In the genomic region with DNA sequence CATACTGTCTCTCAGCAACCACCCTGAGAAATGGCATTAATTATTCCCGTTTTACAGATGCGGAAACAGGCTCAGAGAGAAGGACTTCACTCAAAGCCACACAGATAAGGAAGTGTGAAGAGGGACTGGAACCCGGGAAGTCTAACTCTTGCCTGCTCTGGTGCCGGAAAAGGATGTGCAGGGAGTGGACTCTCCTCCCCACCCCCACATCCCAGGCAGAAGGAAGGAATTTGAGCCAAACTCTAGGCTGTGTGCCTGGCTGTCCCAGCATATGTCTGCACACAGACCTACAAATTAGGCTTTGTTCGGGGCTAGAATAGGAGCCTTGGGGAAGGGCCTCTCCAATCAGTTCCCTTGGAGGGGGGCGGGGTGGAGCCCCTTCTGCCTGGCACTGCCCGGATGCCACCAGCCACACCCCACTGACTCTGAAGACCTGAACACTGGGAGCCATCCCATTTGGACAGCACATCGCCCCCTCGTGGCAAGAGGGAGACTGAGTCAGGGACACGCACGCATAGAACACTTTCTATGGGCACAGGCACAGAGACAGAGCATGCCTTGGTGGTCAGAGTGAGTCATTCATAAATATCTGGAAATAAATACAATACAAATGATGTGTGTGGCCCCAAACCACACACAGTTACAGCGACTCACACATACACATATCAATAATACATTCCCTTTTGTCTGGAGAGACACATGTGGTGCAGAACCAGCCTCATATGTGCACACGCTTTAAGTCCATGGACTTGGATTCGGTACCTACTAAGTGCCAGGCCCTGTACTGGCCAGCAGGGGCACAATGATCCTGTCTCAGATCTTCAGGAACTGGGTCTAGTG, we compare ENCODE assay signal across 1 cellular context.
TF ChIP-seq lines count a peak whose summit lies in the region.

No MANE protein-coding gene starts in this region.

TF ChIP-seq in HepG2, 621 proteins besides CTCF, POLR2A, EP300 and RAD21 (continued from another document and continues in another):
- TF ChIP-seq, protein P1, sequence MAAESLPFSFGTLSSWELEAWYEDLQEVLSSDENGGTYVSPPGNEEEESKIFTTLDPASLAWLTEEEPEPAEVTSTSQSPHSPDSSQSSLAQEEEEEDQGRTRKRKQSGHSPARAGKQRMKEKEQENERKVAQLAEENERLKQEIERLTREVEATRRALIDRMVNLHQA (CRISPR knock-in tag; IDR thresholded peaks at IDR 0.05) = no peak
- TF ChIP-seq AKAP8 (CRISPR knock-in tag; IDR thresholded peaks at IDR 0.05) = no peak
- no peak for TF ChIP-seq RXRA (CRISPR knock-in tag; IDR thresholded peaks at IDR 0.05)
- TF ChIP-seq ZNF749 (CRISPR knock-in tag; IDR thresholded peaks at IDR 0.05; ENCODE audit: borderline replicate concordance) = no peak
- TF ChIP-seq, protein P2, sequence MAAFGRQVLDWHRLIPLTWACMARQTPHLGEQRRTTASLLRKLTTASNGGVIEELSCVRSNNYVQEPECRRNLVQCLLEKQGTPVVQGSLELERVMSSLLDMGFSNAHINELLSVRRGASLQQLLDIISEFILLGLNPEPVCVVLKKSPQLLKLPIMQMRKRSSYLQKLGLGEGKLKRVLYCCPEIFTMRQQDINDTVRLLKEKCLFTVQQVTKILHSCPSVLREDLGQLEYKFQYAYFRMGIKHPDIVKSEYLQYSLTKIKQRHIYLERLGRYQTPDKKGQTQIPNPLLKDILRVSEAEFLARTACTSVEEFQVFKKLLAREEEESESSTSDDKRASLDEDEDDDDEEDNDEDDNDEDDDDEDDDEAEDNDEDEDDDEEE (CRISPR knock-in tag; IDR thresholded peaks at IDR 0.05) = peak; percentile 71; the same call in 1 of the 2 replicates
- TF ChIP-seq ZNF781 (CRISPR knock-in tag; IDR thresholded peaks at IDR 0.05; ENCODE audit: borderline replicate concordance, not compliant biosample characterization) = no peak
- TF ChIP-seq PHB2 (IDR thresholded peaks at IDR 0.05; ENCODE audit: partially characterized antibody) = no peak
- no peak for TF ChIP-seq ZNF816 (CRISPR knock-in tag; IDR thresholded peaks at IDR 0.05; ENCODE audit: borderline replicate concordance)
- peak; percentile 53; the same call in 1 of the 2 replicates for TF ChIP-seq ZNF331 (CRISPR knock-in tag; IDR thresholded peaks at IDR 0.05)
- no peak for TF ChIP-seq ATAD3A (CRISPR knock-in tag; IDR thresholded peaks at IDR 0.05)
- no peak for TF ChIP-seq SP2 (CRISPR knock-in tag; IDR thresholded peaks at IDR 0.05)
- TF ChIP-seq, protein P3, sequence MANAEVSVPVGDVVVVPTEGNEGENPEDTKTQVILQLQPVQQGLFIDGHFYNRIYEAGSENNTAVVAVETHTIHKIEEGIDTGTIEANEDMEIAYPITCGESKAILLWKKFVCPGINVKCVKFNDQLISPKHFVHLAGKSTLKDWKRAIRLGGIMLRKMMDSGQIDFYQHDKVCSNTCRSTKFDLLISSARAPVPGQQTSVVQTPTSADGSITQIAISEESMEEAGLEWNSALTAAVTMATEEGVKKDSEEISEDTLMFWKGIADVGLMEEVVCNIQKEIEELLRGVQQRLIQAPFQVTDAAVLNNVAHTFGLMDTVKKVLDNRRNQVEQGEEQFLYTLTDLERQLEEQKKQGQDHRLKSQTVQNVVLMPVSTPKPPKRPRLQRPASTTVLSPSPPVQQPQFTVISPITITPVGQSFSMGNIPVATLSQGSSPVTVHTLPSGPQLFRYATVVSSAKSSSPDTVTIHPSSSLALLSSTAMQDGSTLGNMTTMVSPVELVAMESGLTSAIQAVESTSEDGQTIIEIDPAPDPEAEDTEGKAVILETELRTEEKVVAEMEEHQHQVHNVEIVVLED (CRISPR knock-in tag; IDR thresholded peaks at IDR 0.05; ENCODE audit: borderline replicate concordance) = no peak
- peak; percentile 78 for TF ChIP-seq ZNF792 (CRISPR knock-in tag; IDR thresholded peaks at IDR 0.05)
- TF ChIP-seq ZNF720 (CRISPR knock-in tag; IDR thresholded peaks at IDR 0.05) = 0 out of 2 replicates have a peak, but pooled peaks have one; percentile 7
- TF ChIP-seq ZNF543 (CRISPR knock-in tag; IDR thresholded peaks at IDR 0.05) = peak; percentile 52; the same call in 1 of the 2 replicates
- TF ChIP-seq, protein P4, sequence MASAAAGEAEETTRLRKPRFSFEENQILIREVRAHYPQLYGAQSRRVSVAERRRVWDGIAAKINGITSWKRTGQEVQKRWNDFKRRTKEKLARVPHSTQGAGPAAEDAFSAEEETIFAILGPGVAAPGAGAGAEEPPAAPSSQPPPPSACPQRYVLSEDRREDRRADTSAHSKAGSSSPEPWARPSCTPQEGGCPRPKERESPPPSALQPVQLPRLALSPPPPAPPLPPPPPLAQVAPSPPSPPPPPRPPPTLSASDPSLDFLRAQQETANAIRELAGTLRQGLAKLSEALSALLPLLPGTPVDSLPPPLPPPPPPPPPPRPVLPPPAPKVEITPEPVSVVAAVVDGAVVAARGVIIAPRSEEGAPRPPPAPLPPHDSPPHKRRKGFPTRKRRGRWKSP (CRISPR knock-in tag; IDR thresholded peaks at IDR 0.05) = 0 out of 2 replicates have a peak, but pooled peaks have one; percentile 16
- peak; percentile 32; the same call in 1 of the 2 replicates for TF ChIP-seq ZNF589 (CRISPR knock-in tag; conservative IDR thresholded peaks at IDR 0.05)
- TF ChIP-seq, protein P5, sequence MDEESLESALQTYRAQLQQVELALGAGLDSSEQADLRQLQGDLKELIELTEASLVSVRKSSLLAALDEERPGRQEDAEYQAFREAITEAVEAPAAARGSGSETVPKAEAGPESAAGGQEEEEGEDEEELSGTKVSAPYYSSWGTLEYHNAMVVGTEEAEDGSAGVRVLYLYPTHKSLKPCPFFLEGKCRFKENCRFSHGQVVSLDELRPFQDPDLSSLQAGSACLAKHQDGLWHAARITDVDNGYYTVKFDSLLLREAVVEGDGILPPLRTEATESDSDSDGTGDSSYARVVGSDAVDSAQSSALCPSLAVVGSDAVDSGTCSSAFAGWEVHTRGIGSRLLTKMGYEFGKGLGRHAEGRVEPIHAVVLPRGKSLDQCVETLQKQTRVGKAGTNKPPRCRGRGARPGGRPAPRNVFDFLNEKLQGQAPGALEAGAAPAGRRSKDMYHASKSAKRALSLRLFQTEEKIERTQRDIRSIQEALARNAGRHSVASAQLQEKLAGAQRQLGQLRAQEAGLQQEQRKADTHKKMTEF (CRISPR knock-in tag; IDR thresholded peaks at IDR 0.05) = peak; percentile 40; the same call in 1 of the 2 replicates
- peak; percentile 79 for TF ChIP-seq SAP130 (CRISPR knock-in tag; IDR thresholded peaks at IDR 0.05; ENCODE audit: low read depth)
- TF ChIP-seq ZNF382 (CRISPR knock-in tag; IDR thresholded peaks at IDR 0.05; ENCODE audit: borderline replicate concordance) = no peak
- no peak for TF ChIP-seq GLI4 (CRISPR knock-in tag; IDR thresholded peaks at IDR 0.05; ENCODE audit: borderline replicate concordance)
- TF ChIP-seq MTF1 (CRISPR knock-in tag; IDR thresholded peaks at IDR 0.05) = no peak
- TF ChIP-seq ZNF672 (CRISPR knock-in tag; IDR thresholded peaks at IDR 0.05) = no peak
- TF ChIP-seq, protein P6, sequence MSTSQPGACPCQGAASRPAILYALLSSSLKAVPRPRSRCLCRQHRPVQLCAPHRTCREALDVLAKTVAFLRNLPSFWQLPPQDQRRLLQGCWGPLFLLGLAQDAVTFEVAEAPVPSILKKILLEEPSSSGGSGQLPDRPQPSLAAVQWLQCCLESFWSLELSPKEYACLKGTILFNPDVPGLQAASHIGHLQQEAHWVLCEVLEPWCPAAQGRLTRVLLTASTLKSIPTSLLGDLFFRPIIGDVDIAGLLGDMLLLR (CRISPR knock-in tag; IDR thresholded peaks at IDR 0.05) = no peak
- TF ChIP-seq, protein P7, sequence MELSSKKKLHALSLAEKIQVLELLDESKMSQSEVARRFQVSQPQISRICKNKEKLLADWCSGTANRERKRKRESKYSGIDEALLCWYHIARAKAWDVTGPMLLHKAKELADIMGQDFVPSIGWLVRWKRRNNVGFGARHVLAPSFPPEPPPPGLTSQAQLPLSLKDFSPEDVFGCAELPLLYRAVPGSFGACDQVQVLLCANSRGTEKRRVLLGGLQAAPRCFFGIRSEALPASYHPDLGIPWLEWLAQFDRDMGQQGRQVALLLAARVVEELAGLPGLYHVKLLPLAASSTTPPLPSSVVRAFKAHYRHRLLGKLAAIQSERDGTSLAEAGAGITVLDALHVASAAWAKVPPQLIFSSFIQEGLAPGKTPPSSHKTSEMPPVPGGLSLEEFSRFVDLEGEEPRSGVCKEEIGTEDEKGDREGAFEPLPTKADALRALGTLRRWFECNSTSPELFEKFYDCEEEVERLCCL (CRISPR knock-in tag; IDR thresholded peaks at IDR 0.05; ENCODE audit: borderline replicate concordance) = no peak
- TF ChIP-seq, protein P8, sequence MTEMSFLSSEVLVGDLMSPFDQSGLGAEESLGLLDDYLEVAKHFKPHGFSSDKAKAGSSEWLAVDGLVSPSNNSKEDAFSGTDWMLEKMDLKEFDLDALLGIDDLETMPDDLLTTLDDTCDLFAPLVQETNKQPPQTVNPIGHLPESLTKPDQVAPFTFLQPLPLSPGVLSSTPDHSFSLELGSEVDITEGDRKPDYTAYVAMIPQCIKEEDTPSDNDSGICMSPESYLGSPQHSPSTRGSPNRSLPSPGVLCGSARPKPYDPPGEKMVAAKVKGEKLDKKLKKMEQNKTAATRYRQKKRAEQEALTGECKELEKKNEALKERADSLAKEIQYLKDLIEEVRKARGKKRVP (CRISPR knock-in tag; IDR thresholded peaks at IDR 0.05) = no peak
- TF ChIP-seq GATAD2A (CRISPR knock-in tag; IDR thresholded peaks at IDR 0.05) = peak; percentile 31; the same call in 1 of the 2 replicates
- no peak for TF ChIP-seq ATF7-NPFF (CRISPR knock-in tag; IDR thresholded peaks at IDR 0.05; ENCODE audit: low read depth)
- peak; percentile 9 for TF ChIP-seq TEAD3 (CRISPR knock-in tag; optimal IDR thresholded peaks at IDR 0.05; ENCODE audit: borderline replicate concordance)
- no peak for TF ChIP-seq ZNF468 (CRISPR knock-in tag; IDR thresholded peaks at IDR 0.05)
- TF ChIP-seq, protein P9, sequence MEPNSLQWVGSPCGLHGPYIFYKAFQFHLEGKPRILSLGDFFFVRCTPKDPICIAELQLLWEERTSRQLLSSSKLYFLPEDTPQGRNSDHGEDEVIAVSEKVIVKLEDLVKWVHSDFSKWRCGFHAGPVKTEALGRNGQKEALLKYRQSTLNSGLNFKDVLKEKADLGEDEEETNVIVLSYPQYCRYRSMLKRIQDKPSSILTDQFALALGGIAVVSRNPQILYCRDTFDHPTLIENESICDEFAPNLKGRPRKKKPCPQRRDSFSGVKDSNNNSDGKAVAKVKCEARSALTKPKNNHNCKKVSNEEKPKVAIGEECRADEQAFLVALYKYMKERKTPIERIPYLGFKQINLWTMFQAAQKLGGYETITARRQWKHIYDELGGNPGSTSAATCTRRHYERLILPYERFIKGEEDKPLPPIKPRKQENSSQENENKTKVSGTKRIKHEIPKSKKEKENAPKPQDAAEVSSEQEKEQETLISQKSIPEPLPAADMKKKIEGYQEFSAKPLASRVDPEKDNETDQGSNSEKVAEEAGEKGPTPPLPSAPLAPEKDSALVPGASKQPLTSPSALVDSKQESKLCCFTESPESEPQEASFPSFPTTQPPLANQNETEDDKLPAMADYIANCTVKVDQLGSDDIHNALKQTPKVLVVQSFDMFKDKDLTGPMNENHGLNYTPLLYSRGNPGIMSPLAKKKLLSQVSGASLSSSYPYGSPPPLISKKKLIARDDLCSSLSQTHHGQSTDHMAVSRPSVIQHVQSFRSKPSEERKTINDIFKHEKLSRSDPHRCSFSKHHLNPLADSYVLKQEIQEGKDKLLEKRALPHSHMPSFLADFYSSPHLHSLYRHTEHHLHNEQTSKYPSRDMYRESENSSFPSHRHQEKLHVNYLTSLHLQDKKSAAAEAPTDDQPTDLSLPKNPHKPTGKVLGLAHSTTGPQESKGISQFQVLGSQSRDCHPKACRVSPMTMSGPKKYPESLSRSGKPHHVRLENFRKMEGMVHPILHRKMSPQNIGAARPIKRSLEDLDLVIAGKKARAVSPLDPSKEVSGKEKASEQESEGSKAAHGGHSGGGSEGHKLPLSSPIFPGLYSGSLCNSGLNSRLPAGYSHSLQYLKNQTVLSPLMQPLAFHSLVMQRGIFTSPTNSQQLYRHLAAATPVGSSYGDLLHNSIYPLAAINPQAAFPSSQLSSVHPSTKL (CRISPR knock-in tag; IDR thresholded peaks at IDR 0.05) = no peak
- peak; percentile 50; the same call in 1 of the 2 replicates for TF ChIP-seq ERF (CRISPR knock-in tag; IDR thresholded peaks at IDR 0.05)
- TF ChIP-seq STAG1 (CRISPR knock-in tag; IDR thresholded peaks at IDR 0.05) = peak; percentile 75
- TF ChIP-seq NR2F1 (CRISPR knock-in tag; IDR thresholded peaks at IDR 0.05) = no peak
- no peak for TF ChIP-seq TCF7 (IDR thresholded peaks at IDR 0.05; ENCODE audit: low read depth)
- TF ChIP-seq HMG20A (CRISPR knock-in tag; IDR thresholded peaks at IDR 0.05; ENCODE audit: borderline replicate concordance) = no peak
- 0 out of 2 replicates have a peak, but pooled peaks have one; percentile 24 for TF ChIP-seq KMT2A (CRISPR knock-in tag; IDR thresholded peaks at IDR 0.05)
- TF ChIP-seq, protein P10, sequence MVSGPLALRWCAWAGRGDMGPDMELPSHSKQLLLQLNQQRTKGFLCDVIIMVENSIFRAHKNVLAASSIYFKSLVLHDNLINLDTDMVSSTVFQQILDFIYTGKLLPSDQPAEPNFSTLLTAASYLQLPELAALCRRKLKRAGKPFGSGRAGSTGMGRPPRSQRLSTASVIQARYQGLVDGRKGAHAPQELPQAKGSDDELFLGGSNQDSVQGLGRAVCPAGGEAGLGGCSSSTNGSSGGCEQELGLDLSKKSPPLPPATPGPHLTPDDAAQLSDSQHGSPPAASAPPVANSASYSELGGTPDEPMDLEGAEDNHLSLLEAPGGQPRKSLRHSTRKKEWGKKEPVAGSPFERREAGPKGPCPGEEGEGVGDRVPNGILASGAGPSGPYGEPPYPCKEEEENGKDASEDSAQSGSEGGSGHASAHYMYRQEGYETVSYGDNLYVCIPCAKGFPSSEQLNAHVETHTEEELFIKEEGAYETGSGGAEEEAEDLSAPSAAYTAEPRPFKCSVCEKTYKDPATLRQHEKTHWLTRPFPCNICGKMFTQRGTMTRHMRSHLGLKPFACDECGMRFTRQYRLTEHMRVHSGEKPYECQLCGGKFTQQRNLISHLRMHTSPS (CRISPR knock-in tag; IDR thresholded peaks at IDR 0.05; ENCODE audit: low read depth) = peak; percentile 92
- no peak for TF ChIP-seq U2AF1 (optimal IDR thresholded peaks at IDR 0.05; ENCODE audit: low read depth, low read length)
- TF ChIP-seq ZNF569 (CRISPR knock-in tag; IDR thresholded peaks at IDR 0.05; ENCODE audit: borderline replicate concordance) = no peak
- TF ChIP-seq ZBTB42 (CRISPR knock-in tag; IDR thresholded peaks at IDR 0.05) = no peak
- TF ChIP-seq, protein P11, sequence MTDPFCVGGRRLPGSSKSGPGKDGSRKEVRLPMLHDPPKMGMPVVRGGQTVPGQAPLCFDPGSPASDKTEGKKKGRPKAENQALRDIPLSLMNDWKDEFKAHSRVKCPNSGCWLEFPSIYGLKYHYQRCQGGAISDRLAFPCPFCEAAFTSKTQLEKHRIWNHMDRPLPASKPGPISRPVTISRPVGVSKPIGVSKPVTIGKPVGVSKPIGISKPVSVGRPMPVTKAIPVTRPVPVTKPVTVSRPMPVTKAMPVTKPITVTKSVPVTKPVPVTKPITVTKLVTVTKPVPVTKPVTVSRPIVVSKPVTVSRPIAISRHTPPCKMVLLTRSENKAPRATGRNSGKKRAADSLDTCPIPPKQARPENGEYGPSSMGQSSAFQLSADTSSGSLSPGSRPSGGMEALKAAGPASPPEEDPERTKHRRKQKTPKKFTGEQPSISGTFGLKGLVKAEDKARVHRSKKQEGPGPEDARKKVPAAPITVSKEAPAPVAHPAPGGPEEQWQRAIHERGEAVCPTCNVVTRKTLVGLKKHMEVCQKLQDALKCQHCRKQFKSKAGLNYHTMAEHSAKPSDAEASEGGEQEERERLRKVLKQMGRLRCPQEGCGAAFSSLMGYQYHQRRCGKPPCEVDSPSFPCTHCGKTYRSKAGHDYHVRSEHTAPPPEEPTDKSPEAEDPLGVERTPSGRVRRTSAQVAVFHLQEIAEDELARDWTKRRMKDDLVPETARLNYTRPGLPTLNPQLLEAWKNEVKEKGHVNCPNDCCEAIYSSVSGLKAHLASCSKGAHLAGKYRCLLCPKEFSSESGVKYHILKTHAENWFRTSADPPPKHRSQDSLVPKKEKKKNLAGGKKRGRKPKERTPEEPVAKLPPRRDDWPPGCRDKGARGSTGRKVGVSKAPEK (CRISPR knock-in tag; IDR thresholded peaks at IDR 0.05; ENCODE audit: borderline replicate concordance) = no peak
- TF ChIP-seq RBAK (CRISPR knock-in tag; IDR thresholded peaks at IDR 0.05) = no peak
